13 cellular contexts compared by ENCODE assay signal in genomic region chr4:128660361-128660964, GRCh38.
DNase-seq lines count a peak whose midpoint lies in the region; ATAC-seq and TF ChIP-seq lines count a peak whose summit lies in the region.
"Had no signal": no experiment of that assay in that cellular context is flagged by ENCODE, and none has a peak within 500 bp of the region (broad histone marks: within the 10 kb centered on the region; RNA-seq: fewer than 3 reads in every experiment).

No MANE protein-coding gene starts in this region.

- no peak for TF ChIP-seq CTCF in Peyer's patch (IDR thresholded peaks at IDR 0.05)
- no peak for TF ChIP-seq CTCF in fibroblast of lung (conservative IDR thresholded peaks at IDR 0.05 in 1 of 2, IDR thresholded peaks at IDR 0.05 in 1 of 2; ENCODE audit: low read depth in 1 of 2, low read length in 2 of 2)
- no peak for TF ChIP-seq CTCF in upper lobe of left lung (IDR thresholded peaks at IDR 0.05)

- TF ChIP-seq POLR2A in Peyer's patch (IDR thresholded peaks at IDR 0.05) (no peak), upper lobe of left lung (IDR thresholded peaks at IDR 0.05) (no peak)

- ATAC-seq in upper lobe of left lung (ENCODE audit: low FRiP score in 2 of 2) (peak; percentile 72 to 77), HG02759 (IDR thresholded peaks at IDR 0.05; ENCODE audit: unreplicated experiment) (no peak)
- ATAC-seq: activated CD4-positive, CD25-positive, alpha-beta regulatory T cell treated with anti-CD3 and anti-CD28 coated beads, Interleukin-2, amount 50 U/mL, for 24 hours had no signal

- H3K4me2 ChIP-seq in fibroblast of lung (ENCODE audit: extremely low read depth, insufficient read depth, low read length), result peak overlapping the region; percentile 37
- H3K4me2 ChIP-seq: smooth muscle cell had no signal

- no peaks in the 10 kb centered on the region for H3K27me3 ChIP-seq in Peyer's patch
- H3K27me3 ChIP-seq in fibroblast of lung (ENCODE audit: control insufficient read depth, insufficient read depth, low read length), result no peaks in the 10 kb centered on the region
- no peaks in the 10 kb centered on the region for H3K27me3 ChIP-seq in upper lobe of left lung

- H3K27ac ChIP-seq in Peyer's patch (peak overlapping the region in 3 of 4 donors; percentile 4 to 75 (median 69)), fibroblast of lung (ENCODE audit: insufficient read depth, low read length) (no peak overlapping the region), upper lobe of left lung (peak overlapping the region; percentile 45 to 83 (median 77))

- DNase-seq in Peyer's patch, result no peak
- DNase-seq in fibroblast of lung (ENCODE audit: low read depth in 2 of 2), result peak; percentile 38 to 96
- peak; percentile 50 for DNase-seq in midbrain (lab: John Stamatoyannopoulos, UW)
- DNase-seq in upper lobe of left lung, result no peak
- no peak for DNase-seq in T-helper 9 cell
- DNase-seq in NCI-H446 treated with DMSO at 0.1 percent for 48 hours (lab: John Stamatoyannopoulos, UW), result no peak
- DNase-seq in kidney tubule cell (ENCODE audit: low spot score), result no peak
- DNase-seq: activated naive CD4-positive, alpha-beta T cell treated with Interleukin-2 at 50 U/mL for 16 hours; KBM-7; SHP77 treated with DMSO at 0.1 percent for 48 hours had no signal

- TF ChIP-seq EP300 in upper lobe of left lung (IDR thresholded peaks at IDR 0.05), result peak in 1 of 4 donors; percentile 83

- H4K20me1 ChIP-seq in fibroblast of lung (ENCODE audit: control insufficient read depth, extremely low read depth, insufficient read depth, low read length), result no peaks in the 10 kb centered on the region

- H3K9me3 ChIP-seq in Peyer's patch, result no peaks in the 10 kb centered on the region
- no peaks in the 10 kb centered on the region for H3K9me3 ChIP-seq in fibroblast of lung (ENCODE audit: control insufficient read depth, insufficient read depth, low read depth, low read length)
- H3K9me3 ChIP-seq in upper lobe of left lung, result no peaks in the 10 kb centered on the region

- H2AFZ ChIP-seq in fibroblast of lung (ENCODE audit: low read length), result no peak overlapping the region

- 27 to 48% methylated on average over 1 of the region's 1 CpG for WGBS in upper lobe of left lung, 2 donors

- H3K9ac ChIP-seq in fibroblast of lung (ENCODE audit: insufficient read depth, low read length), result no peak overlapping the region

- no peaks in the 10 kb centered on the region for H3K79me2 ChIP-seq in fibroblast of lung (ENCODE audit: control insufficient read depth, insufficient read depth, low read length)

- H3K36me3 ChIP-seq in Peyer's patch (no peaks in the 10 kb centered on the region), fibroblast of lung (ENCODE audit: control insufficient read depth, insufficient read depth, low read length) (no peaks in the 10 kb centered on the region), upper lobe of left lung (no peaks in the 10 kb centered on the region)

- H3K4me1 ChIP-seq in Peyer's patch (peaks cover 0 to 18% (median 0%) of the 10 kb centered on the region in 4 donors), fibroblast of lung (ENCODE audit: control insufficient read depth, extremely low read depth, insufficient read depth, low read length) (peaks cover 5% of the 10 kb centered on the region), upper lobe of left lung (peaks cover 15 to 27% (median 20%) of the 10 kb centered on the region in 4 donors)

- no peak overlapping the region for H3K4me3 ChIP-seq in Peyer's patch
- no peak overlapping the region for H3K4me3 ChIP-seq in fibroblast of lung (replicated peaks in 1 of 4; ENCODE audit: control extremely low read depth in 1 of 4, insufficient read depth in 1 of 4, low read depth in 3 of 4, low read length in 4 of 4)
- H3K4me3 ChIP-seq in upper lobe of left lung, result no peak overlapping the region
- H3K4me3 ChIP-seq: smooth muscle cell had no signal

Comparison
In these comparisons a context has a peak if more than half of its experiments do, and no peak if none do; other contexts are left out.
1. DNase-seq: peak in fibroblast of lung (2 of 2) and midbrain (single experiment); none in Peyer's patch (0 of 3), upper lobe of left lung (0 of 2), T-helper 9 cell (single experiment), NCI-H446 treated with DMSO at 0.1 percent for 48 hours (single experiment) and kidney tubule cell (single experiment).